ENCODE assay signal across 8 cellular contexts in genomic region chr15:93073465-93073952, GRCh38. TPM values are rescaled to one million over a fixed set of nuclear protein-coding genes. Genes with fewer than 3 reads are reported as not detected.
A peak's percentile ranks its signal among the peaks of the same experiment; 100 is the strongest.
DNase-seq lines count a peak whose midpoint lies in the region; ATAC-seq, FAIRE-seq and TF ChIP-seq lines count a peak whose summit lies in the region.
"Had no signal": no experiment of that assay in that cellular context is flagged by ENCODE, and none has a peak within 500 bp of the region (broad histone marks: within the 10 kb centered on the region; RNA-seq: fewer than 3 reads in every experiment).

No MANE protein-coding gene starts in this region.

- FAIRE-seq in HepG2 (lab: Jason Lieb, UNC): no peak
- FAIRE-seq: TTC549 had no signal

- CTCF ChIA-PET in HepG2 (lab: Yijun Ruan, JAX; ENCODE audit: low intra/inter-chr PET ratio, low total read pairs): no interaction called here

- WGBS in HepG2 (ENCODE audit: low lambda C conversion rate): 71% methylated on average over 16 of the region's 30 CpGs
- WGBS in stomach, 5 donors: 23 to 46% (median 40%) methylated on average over 23 to 30 of the region's 30 CpGs

- no peak for TF ChIP-seq CTCF in brain microvascular endothelial cell (IDR thresholded peaks at IDR 0.05; ENCODE audit: low read depth, low read length, missing control alignments)
- TF ChIP-seq CTCF in HepG2 (CRISPR knock-in tag; IDR thresholded peaks at IDR 0.05): no peak
- TF ChIP-seq CTCF in stomach (IDR thresholded peaks at IDR 0.05): no peak

- in situ Hi-C loops in brain microvascular endothelial cell (cut with HindIII; ENCODE audit: low pct_ligation_motif_present, low sequenced_read_pairs) (no loop called here), HepG2 (cut with HindIII; ENCODE audit: extremely low pct_ligation_motif_present, low pct_unique_long_range_greater_than_20kb) (no loop called here)

- peaks cover 34% of the 10 kb centered on the region for H3K27me3 ChIP-seq in brain microvascular endothelial cell (replicated peaks)
- H3K27me3 ChIP-seq in HepG2 (ENCODE audit: control insufficient read depth in 1 of 2, insufficient read depth in 2 of 2, low read length in 2 of 2): peaks cover 16 to 93% of the 10 kb centered on the region in 2 experiments
- H3K27me3 ChIP-seq in stomach: peaks cover 0 to 52% (median 42%) of the 10 kb centered on the region in 3 donors

- H3K4me1 ChIP-seq in HepG2 (ENCODE audit: insufficient read depth, low read length) (no peaks in the 10 kb centered on the region), stomach (peaks cover 14 to 58% (median 31%) of the 10 kb centered on the region in 4 donors)

- intact Hi-C loops in HepG2 (cut with micrococcal nuclease; ENCODE audit: unreplicated experiment): no loop called here
- intact Hi-C loops in stomach (cut with DNase I; ENCODE audit: low total_unique reads): no loop called here

- H2AFZ ChIP-seq in HepG2 (ENCODE audit: low read length): no peak overlapping the region

- H3K4me2 ChIP-seq in HepG2 (ENCODE audit: low read depth, low read length): no peak overlapping the region

- no peak for TF ChIP-seq POLR2A in HepG2 (IDR thresholded peaks at IDR 0.05; ENCODE audit: insufficient read depth in 1 of 2, low read depth in 2 of 2, low read length in 2 of 2)
- no peak for TF ChIP-seq POLR2A in stomach (IDR thresholded peaks at IDR 0.05)

- no peaks in the 10 kb centered on the region for H3K9me3 ChIP-seq in HepG2 (ENCODE audit: low read length)
- H3K9me3 ChIP-seq in stomach: no peaks in the 10 kb centered on the region

- no TSS peak for BruUV-seq in HepG2 (replicated peaks; lab: Mats Ljungman, UMichigan)

- DNase-seq in brain microvascular endothelial cell (no peak), HepG2 (ENCODE audit: low spot score) (no peak), stomach (no peak), mucosa of gallbladder (ENCODE audit: low spot score) (no peak), Ammon's horn (ENCODE audit: low spot score) (no peak)

- no peak overlapping the region for H3K27ac ChIP-seq in brain microvascular endothelial cell
- H3K27ac ChIP-seq in HepG2 (ENCODE audit: extremely low read length, insufficient read depth, low read length): no peak overlapping the region
- peak overlapping the region in 4 of 5 donors; percentile 74 to 92 (median 84) for H3K27ac ChIP-seq in stomach

- ATAC-seq in HepG2 (0 out of 3 replicates have a peak, but pooled peaks have one; percentile 10), HG03521 (IDR thresholded peaks at IDR 0.05; ENCODE audit: unreplicated experiment) (no peak)

- POLR2A ChIA-PET in HepG2 (lab: Yijun Ruan, JAX): no interaction called here

- TF ChIP-seq RAD21 in Ishikawa (IDR thresholded peaks at IDR 0.05; ENCODE audit: low read depth) (no peak), HepG2 (CRISPR knock-in tag; IDR thresholded peaks at IDR 0.05) (no peak)

- H4K20me1 ChIP-seq in HepG2 (ENCODE audit: insufficient read depth, low read length): no peaks in the 10 kb centered on the region

- H3K4me3 ChIP-seq in brain microvascular endothelial cell (ENCODE audit: low read depth, low read length): peak overlapping the region; percentile 24
- H3K4me3 ChIP-seq in HepG2 (replicated peaks in 1 of 3; ENCODE audit: insufficient read depth in 1 of 3, low read depth in 2 of 3, low read length in 3 of 3): 0 out of 6 replicates have a peak overlapping the region, but pooled peaks of 1 of the 3 experiments have one; percentile 23
- peak overlapping the region; percentile 51 to 79 (median 62) for H3K4me3 ChIP-seq in stomach

- no peaks in the 10 kb centered on the region for H3K79me2 ChIP-seq in HepG2 (ENCODE audit: insufficient read depth, low read length)

- H3K36me3 ChIP-seq in brain microvascular endothelial cell (replicated peaks) (no peaks in the 10 kb centered on the region), HepG2 (replicated peaks in 1 of 2; ENCODE audit: control insufficient read depth in 1 of 2, insufficient read depth in 2 of 2, low read length in 2 of 2) (no peaks in the 10 kb centered on the region), stomach (no peaks in the 10 kb centered on the region)

- TF ChIP-seq EP300 in Ishikawa (IDR thresholded peaks at IDR 0.05; ENCODE audit: borderline replicate concordance) (no peak), HepG2 (IDR thresholded peaks at IDR 0.05; ENCODE audit: low read depth in 2 of 2, low read length in 2 of 2) (no peak), HepG2 (CRISPR knock-in tag; IDR thresholded peaks at IDR 0.05; ENCODE audit: borderline replicate concordance) (no peak), stomach (IDR thresholded peaks at IDR 0.05) (no peak)

- no peak overlapping the region for H3K9ac ChIP-seq in HepG2 (ENCODE audit: insufficient read depth, low read depth, low read length)

TF ChIP-seq in Ishikawa, 13 proteins besides CTCF, POLR2A, EP300 and RAD21:
- TF ChIP-seq ZBTB7A (IDR thresholded peaks at IDR 0.05; ENCODE audit: low read depth): peak; percentile 39; the same call in 1 of the 2 replicates
- TF ChIP-seq MAX (IDR thresholded peaks at IDR 0.05): no peak
TF ChIP-seq in Ishikawa: peak in this region for 1.

TF ChIP-seq in HepG2, 621 proteins besides CTCF, POLR2A, EP300 and RAD21:
- TF ChIP-seq ZIK1 (CRISPR knock-in tag; IDR thresholded peaks at IDR 0.05; ENCODE audit: borderline replicate concordance, low read depth) (no peak), MLLT10 (CRISPR knock-in tag; IDR thresholded peaks at IDR 0.05) (no peak), ZNF20 (CRISPR knock-in tag; IDR thresholded peaks at IDR 0.05) (no peak), STAT6 (CRISPR knock-in tag; IDR thresholded peaks at IDR 0.05; ENCODE audit: borderline replicate concordance) (no peak)
TF ChIP-seq in HepG2: peak in this region for 0.

RNA-seq across cellular contexts. Expression of gene RGMA, which starts 15.5 kb away (rescaled TPM):
- not detected in 2 replicates for total RNA-seq in HepG2 (2016; rRNA removed; fragmentation: Illumina TruSeq; extraction: Trizol)
- total RNA-seq in HepG2 (2016; cell fraction: cytosol; rRNA removed; fragmentation: Illumina TruSeq; extraction: Trizol; ENCODE audit: low read depth): not detected in 2 replicates
- total RNA-seq in HepG2 (2016; cell fraction: insoluble cytoplasmic fraction; rRNA removed; fragmentation: Illumina TruSeq; extraction: Trizol): not detected in 2 replicates
- not detected in 2 replicates for total RNA-seq in HepG2 (2016; cell fraction: membrane; rRNA removed; fragmentation: Illumina TruSeq; extraction: Trizol)
- total RNA-seq in HepG2 (2016; cell fraction: nucleus; rRNA removed; fragmentation: Illumina TruSeq; extraction: Trizol): not detected in 2 replicates
- polyA plus RNA-seq in HepG2 (2011; rRNA removed): not detected in 2 replicates
- not detected in 2 replicates for polyA plus RNA-seq in HepG2 (2011; cell fraction: cytosol; rRNA removed)
- polyA plus RNA-seq in HepG2 (2011; cell fraction: nucleus; rRNA removed): not detected in 2 replicates
- 0.08 and 0.16 TPM in 2 replicates for polyA plus RNA-seq in HepG2 (2012)
- not detected in 2 replicates for polyA plus RNA-seq in HepG2 (2016; cell fraction: cytosol; fragmentation: Illumina TruSeq; extraction: Trizol; ENCODE audit: low read depth)
- not detected in 2 replicates for polyA plus RNA-seq in HepG2 (2016; cell fraction: insoluble cytoplasmic fraction; fragmentation: Illumina TruSeq; extraction: Trizol; ENCODE audit: low read depth)
- polyA plus RNA-seq in HepG2 (2016; cell fraction: membrane; fragmentation: Illumina TruSeq; extraction: Trizol; ENCODE audit: low read depth): not detected in 2 replicates
- polyA plus RNA-seq in HepG2 (2016; cell fraction: nucleus; fragmentation: Illumina TruSeq; extraction: Trizol; ENCODE audit: insufficient read depth, low read depth): not detected in 2 replicates
- polyA minus RNA-seq in HepG2 (2011; rRNA and poly(A)+ RNA removed; ENCODE audit: low replicate concordance): 0.02 TPM in 1 of 2 replicates, not detected in the other
- polyA minus RNA-seq in HepG2 (2011; cell fraction: cytosol; rRNA and poly(A)+ RNA removed): not detected in 2 replicates
- not detected in 2 replicates for polyA minus RNA-seq in HepG2 (2011; cell fraction: nucleus; rRNA and poly(A)+ RNA removed)
- total RNA-seq in stomach: 10 to 100 TPM in 4 of 5 donors, 1 to 10 TPM in 1; 1.7 to 64.2 (median 30.1) TPM
- 10 to 100 TPM in 1 of 3 donors, 1 to 10 TPM in 2; 4.6 to 19.8 (median 8.0) TPM for polyA plus RNA-seq in stomach
- total RNA-seq in mucosa of gallbladder: 17.5 TPM

Comparison
In these comparisons a context has a peak if more than half of its experiments do, and no peak if none do; other contexts are left out.
1. H3K27ac ChIP-seq: peak in stomach (4 of 5); none in brain microvascular endothelial cell (single experiment) and HepG2 (single experiment).